In genomic region chr5:127053049-127053448, GRCh38 we compare ENCODE assay signal across 22 cellular contexts. TPM values are rescaled to one million over a fixed set of nuclear protein-coding genes. Genes with fewer than 3 reads are reported as not detected.
DNase-seq lines count a peak whose midpoint lies in the region; ATAC-seq lines count a peak whose summit lies in the region.
"Had no signal": no experiment of that assay in that cellular context is flagged by ENCODE, and none has a peak within 500 bp of the region (broad histone marks: within the 10 kb centered on the region; RNA-seq: fewer than 3 reads in every experiment).

No MANE protein-coding gene starts in this region.

- intact Hi-C loops in left colon (cut with DNase I, micrococcal nuclease), result no loop called here

- DNase-seq in COLO668 (lab: John Stamatoyannopoulos, UW; ENCODE audit: unreplicated experiment) (peak; percentile 7), COR-L47 (lab: John Stamatoyannopoulos, UW) (peak; percentile 74), NCI-H69 (lab: John Stamatoyannopoulos, UW) (peak; percentile 85), left colon (no peak), SW480 (ENCODE audit: low spot score) (no peak)
- DNase-seq in stimulated activated CD4-positive, alpha-beta T cell treated with anti-CD3 and anti-CD28 coated beads, Interleukin-1b, Interleukin-23, amount 100 ng/mL, for 48 hours, result no peak
- no peak for DNase-seq in stimulated activated naive CD4-positive, alpha-beta T cell (lab: John Stamatoyannopoulos, UW)
- DNase-seq: Calu3; CD4-positive, alpha-beta memory T cell; DMS153; GDM1; GOT3; HCEC 1CT; KBM-7; MM.1S; NCI-H1048; NCI-H1694 treated with DMSO at 0.1 percent for 48 hours; NCI-H2171 treated with DMSO at 0.1 percent for 48 hours; PC-3; Right ventricle myocardium superior; SW 1271; T-helper 2 cell had no signal

- ATAC-seq in left colon, result peak; percentile 92
- ATAC-seq: PC-3 had no signal

RNA-seq across cellular contexts. Expression of gene C5orf63, which starts 20.3 kb away (rescaled TPM):
- 10 to 100 TPM; 11.0 to 15.3 TPM for total RNA-seq in left colon

RNA-seq across cellular contexts. Expression of gene MARCHF3, which starts 22.7 kb away (rescaled TPM):
- 10 to 100 TPM; 40.3 to 57.7 TPM for total RNA-seq in left colon

Comparison
In these comparisons a context has a peak if more than half of its experiments do, and no peak if none do; other contexts are left out.
1. DNase-seq: peak in COLO668 (single experiment), COR-L47 (single experiment) and NCI-H69 (single experiment); none in left colon (0 of 2), stimulated activated CD4-positive, alpha-beta T cell treated with anti-CD3 and anti-CD28 coated beads, Interleukin-1b, Interleukin-23, amount 100 ng/mL, for 48 hours (single experiment), stimulated activated naive CD4-positive, alpha-beta T cell (0 of 6) and SW480 (single experiment).